Comparison of ENCODE assay signal across 18 cellular contexts in the genomic region with DNA sequence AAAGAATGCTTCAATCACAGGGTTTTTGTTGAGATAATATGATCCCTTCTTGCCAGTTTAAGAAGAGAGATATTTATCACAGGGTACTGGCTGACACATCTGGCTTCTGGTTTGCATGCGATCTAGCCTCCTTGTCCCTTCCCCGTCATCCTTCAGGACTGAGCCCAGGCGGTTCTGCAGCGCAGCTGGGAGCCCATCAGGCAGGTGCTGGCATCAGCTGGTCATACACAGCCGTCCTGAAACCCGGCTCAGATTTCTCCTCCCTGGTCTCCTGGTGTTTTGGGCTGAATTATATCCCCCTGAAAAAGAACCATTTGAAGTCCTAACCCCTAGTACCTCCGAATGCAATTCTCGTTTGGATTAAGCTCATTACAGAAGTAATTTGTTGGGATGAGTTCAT.
"Had no signal": no experiment of that assay in that cellular context is flagged by ENCODE, and none has a peak within 500 bp of the region (broad histone marks: within the 10 kb centered on the region; RNA-seq: fewer than 3 reads in every experiment).

No MANE protein-coding gene starts in this region.

- H3K4me3 Mint-ChIP-seq: activated CD4-positive, alpha-beta T cell treated with anti-CD3 and anti-CD28 coated beads, Interleukin-2, amount 10 ng/mL, durations not matched to agents 7 days and 5 days; activated naive CD8-positive, alpha-beta T cell; mesothelial cell of epicardium; nephron progenitor cell had no signal

- ATAC-seq: body of pancreas, right cardiac atrium had no signal

- H3K27ac ChIP-seq: body of pancreas, coronary artery, skin epidermis, tibial artery had no signal

- H3K36me3 Mint-ChIP-seq: activated naive CD8-positive, alpha-beta T cell; mesothelial cell of epicardium had no signal

- DNase-seq: activated CD4-positive, alpha-beta T cell treated with anti-CD3 and anti-CD28 coated beads, Interleukin-2, amount 10 ng/mL, durations not matched to agents 7 days and 5 days; amniotic stem cell; body of pancreas; central memory CD4-positive, alpha-beta T cell; effector CD4-positive, alpha-beta T cell; foreskin fibroblast; hypothalamus; nephron progenitor cell; occipital lobe; right cardiac atrium; stimulated activated CD4-positive, alpha-beta T cell treated with anti-CD3 and anti-CD28 coated beads, Interleukin-4, amount 100 ng/mL, for 24 hours; stimulated activated naive CD4-positive, alpha-beta T cell had no signal

- H3K9me3 Mint-ChIP-seq: activated CD4-positive, alpha-beta T cell treated with anti-CD3 and anti-CD28 coated beads, Interleukin-2, amount 10 ng/mL, durations not matched to agents 7 days and 5 days; mesothelial cell of epicardium; nephron progenitor cell had no signal

- H3K36me3 ChIP-seq: tibial artery had no signal

- H3K4me1 ChIP-seq: body of pancreas, tibial artery had no signal

- H3K27ac Mint-ChIP-seq: activated CD4-positive, alpha-beta T cell treated with anti-CD3 and anti-CD28 coated beads, Interleukin-2, amount 10 ng/mL, durations not matched to agents 7 days and 5 days; activated naive CD8-positive, alpha-beta T cell; mesothelial cell of epicardium; nephron progenitor cell; progenitor cell of endocrine pancreas had no signal

- H3K9me3 ChIP-seq: body of pancreas, tibial artery had no signal

- H3K27me3 Mint-ChIP-seq: activated CD4-positive, alpha-beta T cell treated with anti-CD3 and anti-CD28 coated beads, Interleukin-2, amount 10 ng/mL, durations not matched to agents 7 days and 5 days; activated naive CD8-positive, alpha-beta T cell had no signal

- H3K4me1 Mint-ChIP-seq: mesothelial cell of epicardium had no signal

- H3K4me3 ChIP-seq: body of pancreas, coronary artery, skin epidermis, tibial artery had no signal

- H3K27me3 ChIP-seq: body of pancreas had no signal
